Comparison of ENCODE assay signal across 1 cellular context in the genomic region with DNA sequence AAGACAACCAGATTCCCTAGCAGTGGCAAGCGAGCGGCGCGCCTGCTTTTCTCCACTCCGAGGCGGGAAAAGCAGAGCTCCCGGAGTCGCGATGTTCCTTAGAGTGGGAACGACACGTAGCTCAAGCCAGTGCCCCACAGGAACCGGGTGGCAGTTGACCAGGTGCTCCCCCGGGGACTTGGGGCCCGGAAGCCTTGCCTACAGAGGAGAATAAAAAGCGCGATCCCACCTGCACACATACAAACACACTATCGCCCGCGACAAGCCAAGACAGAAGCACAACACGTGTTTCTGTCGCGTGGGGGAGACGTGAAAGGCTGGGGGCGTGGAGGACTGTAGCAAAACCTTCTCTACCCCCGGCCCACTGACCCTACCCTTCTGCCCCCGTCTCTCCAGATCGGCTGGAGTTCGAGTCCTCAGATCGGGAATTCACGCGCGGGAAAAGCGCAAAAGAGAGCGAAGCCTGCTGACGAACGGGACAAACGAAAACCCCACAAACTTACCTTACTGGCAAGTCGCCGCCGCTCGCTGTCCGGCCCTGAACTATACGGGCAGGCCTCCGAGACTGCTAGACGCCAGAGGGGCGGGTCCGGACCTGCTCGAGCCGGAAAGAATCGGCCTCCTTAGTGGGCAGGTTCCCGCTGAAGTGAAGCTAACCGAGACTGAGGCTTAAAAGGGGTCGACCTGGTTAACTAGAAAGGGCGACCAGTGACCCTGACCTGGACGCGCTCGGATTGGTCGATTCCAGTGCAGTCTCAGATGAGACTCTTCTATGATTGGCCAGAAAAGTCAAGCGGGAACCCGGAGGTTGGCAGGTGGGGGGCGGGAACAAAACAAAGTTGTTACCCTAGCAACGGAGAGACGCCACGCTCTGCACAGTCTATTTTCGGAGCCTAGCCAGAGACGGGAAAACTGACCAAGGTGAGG.
TF ChIP-seq lines count a peak whose summit lies in the region.

A gene (plus strand): TSS at position 842 of the 927 bp plus-strand sequence. CDS start 6,265 bp downstream, outside the sequence.
A gene with protein sequence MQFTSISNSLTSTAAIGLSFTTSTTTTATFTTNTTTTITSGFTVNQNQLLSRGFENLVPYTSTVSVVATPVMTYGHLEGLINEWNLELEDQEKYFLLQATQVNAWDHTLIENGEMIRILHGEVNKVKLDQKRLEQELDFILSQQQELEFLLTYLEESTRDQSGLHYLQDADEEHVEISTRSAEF (minus strand): TSS at position 664 of the 927 bp plus-strand sequence. CDS start 31,287 bp downstream, outside the sequence.

TF ChIP-seq in HEK293, 187 proteins besides CTCF, POLR2A, EP300 and RAD21 (continued from another document and continues in another):
- TF ChIP-seq, protein P1, sequence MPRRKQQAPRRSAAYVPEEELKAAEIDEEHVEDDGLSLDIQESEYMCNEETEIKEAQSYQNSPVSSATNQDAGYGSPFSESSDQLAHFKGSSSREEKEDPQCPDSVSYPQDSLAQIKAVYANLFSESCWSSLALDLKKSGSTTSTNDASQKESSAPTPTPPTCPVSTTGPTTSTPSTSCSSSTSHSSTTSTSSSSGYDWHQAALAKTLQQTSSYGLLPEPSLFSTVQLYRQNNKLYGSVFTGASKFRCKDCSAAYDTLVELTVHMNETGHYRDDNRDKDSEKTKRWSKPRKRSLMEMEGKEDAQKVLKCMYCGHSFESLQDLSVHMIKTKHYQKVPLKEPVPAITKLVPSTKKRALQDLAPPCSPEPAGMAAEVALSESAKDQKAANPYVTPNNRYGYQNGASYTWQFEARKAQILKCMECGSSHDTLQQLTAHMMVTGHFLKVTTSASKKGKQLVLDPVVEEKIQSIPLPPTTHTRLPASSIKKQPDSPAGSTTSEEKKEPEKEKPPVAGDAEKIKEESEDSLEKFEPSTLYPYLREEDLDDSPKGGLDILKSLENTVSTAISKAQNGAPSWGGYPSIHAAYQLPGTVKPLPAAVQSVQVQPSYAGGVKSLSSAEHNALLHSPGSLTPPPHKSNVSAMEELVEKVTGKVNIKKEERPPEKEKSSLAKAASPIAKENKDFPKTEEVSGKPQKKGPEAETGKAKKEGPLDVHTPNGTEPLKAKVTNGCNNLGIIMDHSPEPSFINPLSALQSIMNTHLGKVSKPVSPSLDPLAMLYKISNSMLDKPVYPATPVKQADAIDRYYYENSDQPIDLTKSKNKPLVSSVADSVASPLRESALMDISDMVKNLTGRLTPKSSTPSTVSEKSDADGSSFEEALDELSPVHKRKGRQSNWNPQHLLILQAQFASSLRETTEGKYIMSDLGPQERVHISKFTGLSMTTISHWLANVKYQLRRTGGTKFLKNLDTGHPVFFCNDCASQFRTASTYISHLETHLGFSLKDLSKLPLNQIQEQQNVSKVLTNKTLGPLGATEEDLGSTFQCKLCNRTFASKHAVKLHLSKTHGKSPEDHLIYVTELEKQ (tag by site-specific recombination; IDR thresholded peaks at IDR 0.05; ENCODE audit: borderline replicate concordance), result no peak
- TF ChIP-seq ZNF211 (tag by site-specific recombination; IDR thresholded peaks at IDR 0.05; ENCODE audit: low read depth), result no peak
- no peak for TF ChIP-seq OSR2 (tag by site-specific recombination; IDR thresholded peaks at IDR 0.05)
- TF ChIP-seq ZNF561 (tag by site-specific recombination; IDR thresholded peaks at IDR 0.05; ENCODE audit: borderline replicate concordance), result no peak
- TF ChIP-seq SCRT2 (tag by site-specific recombination; IDR thresholded peaks at IDR 0.05), result peak; percentile 11; the same call in 1 of the 2 replicates
- TF ChIP-seq, protein P2, sequence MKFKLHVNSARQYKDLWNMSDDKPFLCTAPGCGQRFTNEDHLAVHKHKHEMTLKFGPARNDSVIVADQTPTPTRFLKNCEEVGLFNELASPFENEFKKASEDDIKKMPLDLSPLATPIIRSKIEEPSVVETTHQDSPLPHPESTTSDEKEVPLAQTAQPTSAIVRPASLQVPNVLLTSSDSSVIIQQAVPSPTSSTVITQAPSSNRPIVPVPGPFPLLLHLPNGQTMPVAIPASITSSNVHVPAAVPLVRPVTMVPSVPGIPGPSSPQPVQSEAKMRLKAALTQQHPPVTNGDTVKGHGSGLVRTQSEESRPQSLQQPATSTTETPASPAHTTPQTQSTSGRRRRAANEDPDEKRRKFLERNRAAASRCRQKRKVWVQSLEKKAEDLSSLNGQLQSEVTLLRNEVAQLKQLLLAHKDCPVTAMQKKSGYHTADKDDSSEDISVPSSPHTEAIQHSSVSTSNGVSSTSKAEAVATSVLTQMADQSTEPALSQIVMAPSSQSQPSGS (tag by site-specific recombination; IDR thresholded peaks at IDR 0.05; ENCODE audit: low read depth), result no peak
- no peak for TF ChIP-seq ZNF202 (tag by site-specific recombination; IDR thresholded peaks at IDR 0.05; ENCODE audit: borderline replicate concordance)
- no peak for TF ChIP-seq ZNF311 (tag by site-specific recombination; IDR thresholded peaks at IDR 0.05; ENCODE audit: borderline replicate concordance)
- TF ChIP-seq, protein P3, sequence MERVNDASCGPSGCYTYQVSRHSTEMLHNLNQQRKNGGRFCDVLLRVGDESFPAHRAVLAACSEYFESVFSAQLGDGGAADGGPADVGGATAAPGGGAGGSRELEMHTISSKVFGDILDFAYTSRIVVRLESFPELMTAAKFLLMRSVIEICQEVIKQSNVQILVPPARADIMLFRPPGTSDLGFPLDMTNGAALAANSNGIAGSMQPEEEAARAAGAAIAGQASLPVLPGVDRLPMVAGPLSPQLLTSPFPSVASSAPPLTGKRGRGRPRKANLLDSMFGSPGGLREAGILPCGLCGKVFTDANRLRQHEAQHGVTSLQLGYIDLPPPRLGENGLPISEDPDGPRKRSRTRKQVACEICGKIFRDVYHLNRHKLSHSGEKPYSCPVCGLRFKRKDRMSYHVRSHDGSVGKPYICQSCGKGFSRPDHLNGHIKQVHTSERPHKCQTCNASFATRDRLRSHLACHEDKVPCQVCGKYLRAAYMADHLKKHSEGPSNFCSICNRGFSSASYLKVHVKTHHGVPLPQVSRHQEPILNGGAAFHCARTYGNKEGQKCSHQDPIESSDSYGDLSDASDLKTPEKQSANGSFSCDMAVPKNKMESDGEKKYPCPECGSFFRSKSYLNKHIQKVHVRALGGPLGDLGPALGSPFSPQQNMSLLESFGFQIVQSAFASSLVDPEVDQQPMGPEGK (tag by site-specific recombination; IDR thresholded peaks at IDR 0.05), result 0 out of 2 replicates have a peak, but pooled peaks have one; percentile 19
- no peak for TF ChIP-seq ZNF248 (tag by site-specific recombination; IDR thresholded peaks at IDR 0.05)
- no peak for TF ChIP-seq ZNF654 (tag by site-specific recombination; IDR thresholded peaks at IDR 0.05; ENCODE audit: low read depth)
- TF ChIP-seq EGR2 (tag by site-specific recombination; IDR thresholded peaks at IDR 0.05; ENCODE audit: low read depth), result peak; percentile 40; the same call in 1 of the 2 replicates
- no peak for TF ChIP-seq ZNF112 (tag by site-specific recombination; IDR thresholded peaks at IDR 0.05)
- no peak for TF ChIP-seq ZNF426 (tag by site-specific recombination; IDR thresholded peaks at IDR 0.05)
- TF ChIP-seq GLI2 (tag by site-specific recombination; IDR thresholded peaks at IDR 0.05; ENCODE audit: borderline replicate concordance, low read depth), result no peak
- TF ChIP-seq, protein P4, sequence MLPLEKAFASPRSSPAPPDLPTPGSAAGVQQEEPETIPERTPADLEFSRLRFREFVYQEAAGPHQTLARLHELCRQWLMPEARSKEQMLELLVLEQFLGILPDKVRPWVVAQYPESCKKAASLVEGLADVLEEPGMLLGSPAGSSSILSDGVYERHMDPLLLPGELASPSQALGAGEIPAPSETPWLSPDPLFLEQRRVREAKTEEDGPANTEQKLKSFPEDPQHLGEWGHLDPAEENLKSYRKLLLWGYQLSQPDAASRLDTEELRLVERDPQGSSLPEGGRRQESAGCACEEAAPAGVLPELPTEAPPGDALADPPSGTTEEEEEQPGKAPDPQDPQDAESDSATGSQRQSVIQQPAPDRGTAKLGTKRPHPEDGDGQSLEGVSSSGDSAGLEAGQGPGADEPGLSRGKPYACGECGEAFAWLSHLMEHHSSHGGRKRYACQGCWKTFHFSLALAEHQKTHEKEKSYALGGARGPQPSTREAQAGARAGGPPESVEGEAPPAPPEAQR (tag by site-specific recombination; IDR thresholded peaks at IDR 0.05), result no peak
- no peak for TF ChIP-seq KLF10 (tag by site-specific recombination; IDR thresholded peaks at IDR 0.05)
- no peak for TF ChIP-seq ZNF76 (tag by site-specific recombination; IDR thresholded peaks at IDR 0.05; ENCODE audit: borderline replicate concordance, low read depth)
- TF ChIP-seq ZNF571 (tag by site-specific recombination; IDR thresholded peaks at IDR 0.05), result no peak
- peak; percentile 21; the same call in 1 of the 2 replicates for TF ChIP-seq ZBTB20 (tag by site-specific recombination; IDR thresholded peaks at IDR 0.05)
- peak; percentile 65 for TF ChIP-seq ZNF335 (tag by site-specific recombination; conservative IDR thresholded peaks at IDR 0.05)
- TF ChIP-seq, protein P5, sequence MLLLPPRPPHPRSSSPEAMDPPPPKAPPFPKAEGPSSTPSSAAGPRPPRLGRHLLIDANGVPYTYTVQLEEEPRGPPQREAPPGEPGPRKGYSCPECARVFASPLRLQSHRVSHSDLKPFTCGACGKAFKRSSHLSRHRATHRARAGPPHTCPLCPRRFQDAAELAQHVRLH (tag by site-specific recombination; IDR thresholded peaks at IDR 0.05), result no peak
- no peak for TF ChIP-seq ZNF843 (tag by site-specific recombination; IDR thresholded peaks at IDR 0.05)
- no peak for TF ChIP-seq ZNF747 (tag by site-specific recombination; IDR thresholded peaks at IDR 0.05)
- peak; percentile 13; the same call in 1 of the 2 replicates for TF ChIP-seq KLF9 (tag by site-specific recombination; IDR thresholded peaks at IDR 0.05; ENCODE audit: low read depth)
- no peak for TF ChIP-seq ZBTB8A (tag by site-specific recombination; IDR thresholded peaks at IDR 0.05)
- TF ChIP-seq, protein P6, sequence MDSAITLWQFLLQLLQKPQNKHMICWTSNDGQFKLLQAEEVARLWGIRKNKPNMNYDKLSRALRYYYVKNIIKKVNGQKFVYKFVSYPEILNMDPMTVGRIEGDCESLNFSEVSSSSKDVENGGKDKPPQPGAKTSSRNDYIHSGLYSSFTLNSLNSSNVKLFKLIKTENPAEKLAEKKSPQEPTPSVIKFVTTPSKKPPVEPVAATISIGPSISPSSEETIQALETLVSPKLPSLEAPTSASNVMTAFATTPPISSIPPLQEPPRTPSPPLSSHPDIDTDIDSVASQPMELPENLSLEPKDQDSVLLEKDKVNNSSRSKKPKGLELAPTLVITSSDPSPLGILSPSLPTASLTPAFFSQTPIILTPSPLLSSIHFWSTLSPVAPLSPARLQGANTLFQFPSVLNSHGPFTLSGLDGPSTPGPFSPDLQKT (IDR thresholded peaks at IDR 0.05; ENCODE audit: borderline replicate concordance, low read depth, low read length), result no peak
- TF ChIP-seq ZXDB (tag by site-specific recombination; IDR thresholded peaks at IDR 0.05), result peak; percentile 99
- TF ChIP-seq ZNF292 (tag by site-specific recombination; IDR thresholded peaks at IDR 0.05; ENCODE audit: borderline replicate concordance, low read depth), result no peak
- TF ChIP-seq, protein P7, sequence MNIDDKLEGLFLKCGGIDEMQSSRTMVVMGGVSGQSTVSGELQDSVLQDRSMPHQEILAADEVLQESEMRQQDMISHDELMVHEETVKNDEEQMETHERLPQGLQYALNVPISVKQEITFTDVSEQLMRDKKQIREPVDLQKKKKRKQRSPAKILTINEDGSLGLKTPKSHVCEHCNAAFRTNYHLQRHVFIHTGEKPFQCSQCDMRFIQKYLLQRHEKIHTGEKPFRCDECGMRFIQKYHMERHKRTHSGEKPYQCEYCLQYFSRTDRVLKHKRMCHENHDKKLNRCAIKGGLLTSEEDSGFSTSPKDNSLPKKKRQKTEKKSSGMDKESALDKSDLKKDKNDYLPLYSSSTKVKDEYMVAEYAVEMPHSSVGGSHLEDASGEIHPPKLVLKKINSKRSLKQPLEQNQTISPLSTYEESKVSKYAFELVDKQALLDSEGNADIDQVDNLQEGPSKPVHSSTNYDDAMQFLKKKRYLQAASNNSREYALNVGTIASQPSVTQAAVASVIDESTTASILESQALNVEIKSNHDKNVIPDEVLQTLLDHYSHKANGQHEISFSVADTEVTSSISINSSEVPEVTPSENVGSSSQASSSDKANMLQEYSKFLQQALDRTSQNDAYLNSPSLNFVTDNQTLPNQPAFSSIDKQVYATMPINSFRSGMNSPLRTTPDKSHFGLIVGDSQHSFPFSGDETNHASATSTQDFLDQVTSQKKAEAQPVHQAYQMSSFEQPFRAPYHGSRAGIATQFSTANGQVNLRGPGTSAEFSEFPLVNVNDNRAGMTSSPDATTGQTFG (tag by site-specific recombination; IDR thresholded peaks at IDR 0.05; ENCODE audit: borderline replicate concordance), result no peak
- TF ChIP-seq SETDB1 (IDR thresholded peaks at IDR 0.05; ENCODE audit: insufficient read length, low read length), result peak; percentile 46
- no peak for TF ChIP-seq ZNF596 (tag by site-specific recombination; IDR thresholded peaks at IDR 0.05)
- TF ChIP-seq ZFP69B (tag by site-specific recombination; IDR thresholded peaks at IDR 0.05), result 0 out of 2 replicates have a peak, but pooled peaks have one; percentile 23
- no peak for TF ChIP-seq ZNF707 (tag by site-specific recombination; IDR thresholded peaks at IDR 0.05)
- no peak for TF ChIP-seq ZNF155 (tag by site-specific recombination; IDR thresholded peaks at IDR 0.05)
- no peak for TF ChIP-seq ZNF610 (tag by site-specific recombination; IDR thresholded peaks at IDR 0.05; ENCODE audit: borderline replicate concordance)
- no peak for TF ChIP-seq ZNF114 (tag by site-specific recombination; IDR thresholded peaks at IDR 0.05)
- TF ChIP-seq, protein P8, sequence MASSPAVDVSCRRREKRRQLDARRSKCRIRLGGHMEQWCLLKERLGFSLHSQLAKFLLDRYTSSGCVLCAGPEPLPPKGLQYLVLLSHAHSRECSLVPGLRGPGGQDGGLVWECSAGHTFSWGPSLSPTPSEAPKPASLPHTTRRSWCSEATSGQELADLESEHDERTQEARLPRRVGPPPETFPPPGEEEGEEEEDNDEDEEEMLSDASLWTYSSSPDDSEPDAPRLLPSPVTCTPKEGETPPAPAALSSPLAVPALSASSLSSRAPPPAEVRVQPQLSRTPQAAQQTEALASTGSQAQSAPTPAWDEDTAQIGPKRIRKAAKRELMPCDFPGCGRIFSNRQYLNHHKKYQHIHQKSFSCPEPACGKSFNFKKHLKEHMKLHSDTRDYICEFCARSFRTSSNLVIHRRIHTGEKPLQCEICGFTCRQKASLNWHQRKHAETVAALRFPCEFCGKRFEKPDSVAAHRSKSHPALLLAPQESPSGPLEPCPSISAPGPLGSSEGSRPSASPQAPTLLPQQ (tag by site-specific recombination; IDR thresholded peaks at IDR 0.05), result peak; percentile 29; the same call in 1 of the 2 replicates
- TF ChIP-seq ZNF24 (tag by site-specific recombination; IDR thresholded peaks at IDR 0.05), result no peak
- no peak for TF ChIP-seq HOXD13 (CRISPR knock-in tag; IDR thresholded peaks at IDR 0.05; ENCODE audit: borderline replicate concordance)
- peak; percentile 48 for TF ChIP-seq SP3 (tag by site-specific recombination; IDR thresholded peaks at IDR 0.05)
- no peak for TF ChIP-seq ZNF175 (tag by site-specific recombination; IDR thresholded peaks at IDR 0.05)
- TF ChIP-seq ZNF2 (tag by site-specific recombination; IDR thresholded peaks at IDR 0.05), result no peak
- no peak for TF ChIP-seq TRIM28 (IDR thresholded peaks at IDR 0.05; ENCODE audit: borderline replicate concordance, low read length)
- no peak for TF ChIP-seq YY1 (tag by site-specific recombination; IDR thresholded peaks at IDR 0.05)
